ENCODE assay signal across 8 cellular contexts in genomic region chr10:97336942-97337719, GRCh38. TPM values are rescaled to one million over a fixed set of nuclear protein-coding genes. Genes with fewer than 3 reads are reported as not detected.
DNase-seq lines count a peak whose midpoint lies in the region; ATAC-seq, FAIRE-seq and TF ChIP-seq lines count a peak whose summit lies in the region.

No MANE protein-coding gene starts in this region.

- no peak for ATAC-seq in left lobe of liver

- peak overlapping the region; percentile 43 for H3K4me2 ChIP-seq in BLaER1

- no peak overlapping the region for H3K9ac ChIP-seq in BLaER1

- no peak for TF ChIP-seq EP300 in Ishikawa (IDR thresholded peaks at IDR 0.05; ENCODE audit: borderline replicate concordance)

- no peak overlapping the region for H3K4me3 ChIP-seq in BLaER1
- H3K4me3 ChIP-seq in bronchial epithelial cell (ENCODE audit: low read depth, low read length), result no peak overlapping the region

- TF ChIP-seq RAD21 in Ishikawa (IDR thresholded peaks at IDR 0.05; ENCODE audit: low read depth), result no peak

- H3K27me3 ChIP-seq in BLaER1, result no peaks in the 10 kb centered on the region
- H3K27me3 ChIP-seq in bronchial epithelial cell (ENCODE audit: control insufficient read depth, insufficient read depth, low read length), result no peaks in the 10 kb centered on the region

- no peaks in the 10 kb centered on the region for H3K36me3 ChIP-seq in BLaER1
- H3K36me3 ChIP-seq in bronchial epithelial cell (ENCODE audit: control insufficient read depth, insufficient read depth, low read length), result no peaks in the 10 kb centered on the region

- DNase-seq in bronchial epithelial cell (ENCODE audit: low read depth) (peak; percentile 72), mucosa of gallbladder (ENCODE audit: low spot score) (peak; percentile 57), activated gamma-delta T cell treated with Interleukin-2 at 50 U/mL for 16 hours (no peak), left lobe of liver (ENCODE audit: low spot score) (no peak)
- no peak for DNase-seq in stimulated activated CD4-positive, alpha-beta T cell treated with anti-CD3 and anti-CD28 coated beads, Interleukin-4, amount 100 ng/mL, for 24 hours
- no peak for DNase-seq in stimulated activated CD4-positive, alpha-beta T cell treated with anti-CD3 and anti-CD28 coated beads, Interleukin-1b, Interleukin-23, amount 100 ng/mL, for 48 hours

- no peak for TF ChIP-seq CTCF in bronchial epithelial cell (IDR thresholded peaks at IDR 0.05; ENCODE audit: insufficient read depth, low read length, severe bottlenecking)

- H3K4me1 ChIP-seq in BLaER1, result peaks cover 38% of the 10 kb centered on the region

- no peak overlapping the region for H3K27ac ChIP-seq in BLaER1

- peaks cover 23% of the 10 kb centered on the region for H4K20me1 ChIP-seq in BLaER1

- FAIRE-seq in bronchial epithelial cell (lab: Jason Lieb, UNC), result no peak

- H3K9me3 ChIP-seq in BLaER1, result no peaks in the 10 kb centered on the region

TF ChIP-seq in Ishikawa, 13 proteins besides CTCF, POLR2A, EP300 and RAD21:
- no peak for TF ChIP-seq REST (IDR thresholded peaks at IDR 0.05; ENCODE audit: low read depth)
- TF ChIP-seq MAX (IDR thresholded peaks at IDR 0.05), result no peak; the same call in 1 of the 2 replicates
- TF ChIP-seq CEBPB (IDR thresholded peaks at IDR 0.05), result no peak
- TF ChIP-seq TEAD4 (IDR thresholded peaks at IDR 0.05), result no peak
- TF ChIP-seq ZBTB7A (IDR thresholded peaks at IDR 0.05; ENCODE audit: low read depth), result peak; percentile 12; the same call in 1 of the 2 replicates
- no peak for TF ChIP-seq FOXM1 (IDR thresholded peaks at IDR 0.05; ENCODE audit: borderline replicate concordance, low read depth)
- no peak for TF ChIP-seq TAF1 (IDR thresholded peaks at IDR 0.05; ENCODE audit: low read depth)
- TF ChIP-seq TCF12 (IDR thresholded peaks at IDR 0.05; ENCODE audit: low read depth), result no peak; the same call in 1 of the 2 replicates
- TF ChIP-seq YY1 (IDR thresholded peaks at IDR 0.05; ENCODE audit: low read depth), result 0 out of 2 replicates have a peak, but pooled peaks have one; percentile 27
- no peak for TF ChIP-seq USF1 (IDR thresholded peaks at IDR 0.05)
- no peak for TF ChIP-seq CREB1 (IDR thresholded peaks at IDR 0.05; ENCODE audit: low read depth)
- no peak for TF ChIP-seq EGR1 (IDR thresholded peaks at IDR 0.05)
- TF ChIP-seq NFIC (IDR thresholded peaks at IDR 0.05), result peak; percentile 45

RNA-seq across cellular contexts. Expression of gene FRAT2, which starts 2.6 kb away (rescaled TPM):
- total RNA-seq in bronchial epithelial cell (8.2 and 11.3 TPM in 2 replicates), mucosa of gallbladder (18.6 TPM), left lobe of liver (10.3 TPM)

RNA-seq across cellular contexts. Expression of gene FRAT1, which starts 18.1 kb away (rescaled TPM):
- total RNA-seq in bronchial epithelial cell (1.5 and 1.6 TPM in 2 replicates), mucosa of gallbladder (9.4 TPM), left lobe of liver (10.0 TPM)

RNA-seq across cellular contexts. Expression of gene ARHGAP19, which starts 44.7 kb away (rescaled TPM):
- total RNA-seq in bronchial epithelial cell (4.7 and 6.7 TPM in 2 replicates), mucosa of gallbladder (10.9 TPM), left lobe of liver (4.1 TPM)

Comparison
In these comparisons a context has a peak if more than half of its experiments do, and no peak if none do; other contexts are left out.
1. DNase-seq: peak in bronchial epithelial cell (single experiment) and mucosa of gallbladder (single experiment); none in stimulated activated CD4-positive, alpha-beta T cell treated with anti-CD3 and anti-CD28 coated beads, Interleukin-4, amount 100 ng/mL, for 24 hours (single experiment), activated gamma-delta T cell treated with Interleukin-2 at 50 U/mL for 16 hours (single experiment), left lobe of liver (single experiment) and stimulated activated CD4-positive, alpha-beta T cell treated with anti-CD3 and anti-CD28 coated beads, Interleukin-1b, Interleukin-23, amount 100 ng/mL, for 48 hours (single experiment).